ENCODE assay signal across 1 cellular context in the genomic region with DNA sequence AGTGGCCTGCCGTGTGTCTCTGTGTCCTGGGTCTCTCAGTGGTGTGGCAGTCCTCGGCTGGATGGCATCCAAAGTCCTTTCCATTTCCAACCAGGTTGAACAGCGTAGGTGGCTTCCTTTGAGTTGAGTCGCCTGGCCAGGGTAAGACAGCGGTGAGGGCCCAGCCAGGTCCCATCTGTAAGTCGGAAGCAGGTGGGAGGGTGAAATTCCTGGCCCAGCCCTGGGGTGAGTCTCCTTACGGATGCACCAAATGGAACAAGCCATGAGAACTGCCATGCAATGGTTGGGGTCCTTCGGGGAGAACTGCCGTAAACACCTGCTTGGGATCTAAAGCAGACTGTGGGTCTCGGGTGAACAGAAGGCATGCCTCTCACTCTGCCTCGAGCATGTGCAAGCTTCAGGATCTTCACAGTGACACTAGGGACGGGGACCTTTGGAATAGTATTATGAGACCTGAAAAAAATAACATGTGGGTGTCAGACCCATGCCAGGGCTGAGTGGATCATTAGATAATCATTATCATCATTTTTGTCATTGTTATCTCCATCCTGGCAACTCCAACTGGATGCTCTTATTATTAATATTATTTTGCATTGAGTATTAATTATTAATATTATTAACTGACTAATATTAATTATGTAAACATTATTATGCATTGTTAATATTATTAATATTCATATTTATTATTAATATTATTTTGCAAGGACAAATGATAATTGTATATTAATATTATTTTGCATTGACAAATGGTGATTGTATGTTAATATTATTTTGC.
A peak's percentile ranks its signal among the peaks of the same experiment; 100 is the strongest.
TF ChIP-seq lines count a peak whose summit lies in the region.

No MANE protein-coding gene starts in this region.

TF ChIP-seq in K562, 482 proteins besides CTCF, POLR2A, EP300 and RAD21:
- TF ChIP-seq MCM7 (IDR thresholded peaks at IDR 0.05) (peak in 1 of 2 experiments; percentile 72; a peak in 1 of 4 replicates), CBX2 (IDR thresholded peaks at IDR 0.05; ENCODE audit: insufficient read depth, low read length, poor library complexity, severe bottlenecking) (no peak), DACH1 (IDR thresholded peaks at IDR 0.05; ENCODE audit: partially characterized antibody) (peak; percentile 95)
- TF ChIP-seq, protein P1, sequence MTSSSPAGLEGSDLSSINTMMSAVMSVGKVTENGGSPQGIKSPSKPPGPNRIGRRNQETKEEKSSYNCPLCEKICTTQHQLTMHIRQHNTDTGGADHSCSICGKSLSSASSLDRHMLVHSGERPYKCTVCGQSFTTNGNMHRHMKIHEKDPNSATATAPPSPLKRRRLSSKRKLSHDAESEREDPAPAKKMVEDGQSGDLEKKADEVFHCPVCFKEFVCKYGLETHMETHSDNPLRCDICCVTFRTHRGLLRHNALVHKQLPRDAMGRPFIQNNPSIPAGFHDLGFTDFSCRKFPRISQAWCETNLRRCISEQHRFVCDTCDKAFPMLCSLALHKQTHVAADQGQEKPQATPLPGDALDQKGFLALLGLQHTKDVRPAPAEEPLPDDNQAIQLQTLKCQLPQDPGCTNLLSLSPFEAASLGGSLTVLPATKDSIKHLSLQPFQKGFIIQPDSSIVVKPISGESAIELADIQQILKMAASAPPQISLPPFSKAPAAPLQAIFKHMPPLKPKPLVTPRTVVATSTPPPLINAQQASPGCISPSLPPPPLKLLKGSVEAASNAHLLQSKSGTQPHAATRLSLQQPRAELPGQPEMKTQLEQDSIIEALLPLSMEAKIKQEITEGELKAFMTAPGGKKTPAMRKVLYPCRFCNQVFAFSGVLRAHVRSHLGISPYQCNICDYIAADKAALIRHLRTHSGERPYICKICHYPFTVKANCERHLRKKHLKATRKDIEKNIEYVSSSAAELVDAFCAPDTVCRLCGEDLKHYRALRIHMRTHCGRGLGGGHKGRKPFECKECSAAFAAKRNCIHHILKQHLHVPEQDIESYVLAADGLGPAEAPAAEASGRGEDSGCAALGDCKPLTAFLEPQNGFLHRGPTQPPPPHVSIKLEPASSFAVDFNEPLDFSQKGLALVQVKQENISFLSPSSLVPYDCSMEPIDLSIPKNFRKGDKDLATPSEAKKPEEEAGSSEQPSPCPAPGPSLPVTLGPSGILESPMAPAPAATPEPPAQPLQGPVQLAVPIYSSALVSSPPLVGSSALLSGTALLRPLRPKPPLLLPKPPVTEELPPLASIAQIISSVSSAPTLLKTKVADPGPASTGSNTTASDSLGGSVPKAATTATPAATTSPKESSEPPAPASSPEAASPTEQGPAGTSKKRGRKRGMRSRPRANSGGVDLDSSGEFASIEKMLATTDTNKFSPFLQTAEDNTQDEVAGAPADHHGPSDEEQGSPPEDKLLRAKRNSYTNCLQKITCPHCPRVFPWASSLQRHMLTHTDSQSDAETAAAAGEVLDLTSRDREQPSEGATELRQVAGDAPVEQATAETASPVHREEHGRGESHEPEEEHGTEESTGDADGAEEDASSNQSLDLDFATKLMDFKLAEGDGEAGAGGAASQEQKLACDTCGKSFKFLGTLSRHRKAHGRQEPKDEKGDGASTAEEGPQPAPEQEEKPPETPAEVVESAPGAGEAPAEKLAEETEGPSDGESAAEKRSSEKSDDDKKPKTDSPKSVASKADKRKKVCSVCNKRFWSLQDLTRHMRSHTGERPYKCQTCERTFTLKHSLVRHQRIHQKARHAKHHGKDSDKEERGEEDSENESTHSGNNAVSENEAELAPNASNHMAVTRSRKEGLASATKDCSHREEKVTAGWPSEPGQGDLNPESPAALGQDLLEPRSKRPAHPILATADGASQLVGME (CRISPR knock-in tag; IDR thresholded peaks at IDR 0.05), result no peak
